ENCODE assay signal across 8 cellular contexts in genomic region chr17:10729334-10730193, GRCh38. TPM values are rescaled to one million over a fixed set of nuclear protein-coding genes. Genes with fewer than 3 reads are reported as not detected.
DNase-seq lines count a peak whose midpoint lies in the region; ATAC-seq and TF ChIP-seq lines count a peak whose summit lies in the region.

TSS of gene TMEM220 (minus strand) at chr17:10730023. CDS start at chr17:10729851, 172 bp downstream.

- no peaks in the 10 kb centered on the region for H3K9me3 Mint-ChIP-seq in CD4-positive, alpha-beta T cell

- TF ChIP-seq CTCF in CD4-positive, alpha-beta T cell (IDR thresholded peaks at IDR 0.05): no peak

- CTCF ChIA-PET in CD4-positive, alpha-beta T cell (lab: Charles Lee): no interaction called here

- no peaks in the 10 kb centered on the region for H3K9me3 ChIP-seq in CD4-positive, alpha-beta T cell (ENCODE audit: control insufficient read depth, low read length)

- peak within 1 kb of the TSS; percentile 90 for H3K4me3 Mint-ChIP-seq in CD4-positive, alpha-beta T cell

- POLR2A ChIA-PET in CD4-positive, alpha-beta T cell (lab: Charles Lee): interaction anchor here (1.4 to 2.2 kb wide), 2 partner anchors 29 to 34 kb away, joined by 5 to 7 read pairs; no protein-coding TSS in a partner anchor

- ATAC-seq in CD4-positive, alpha-beta T cell (ENCODE audit: poor library complexity): peak; percentile 74
- ATAC-seq in GM21390 (IDR thresholded peaks at IDR 0.05; ENCODE audit: unreplicated experiment) (peak; percentile 77), esophagus mucosa (peak; percentile 80)

- no peaks in the 10 kb centered on the region for H3K36me3 Mint-ChIP-seq in CD4-positive, alpha-beta T cell (ENCODE audit: low read depth)

- no peaks in the 10 kb centered on the region for H3K27me3 Mint-ChIP-seq in CD4-positive, alpha-beta T cell

- intact Hi-C loops in CD4-positive, alpha-beta T cell (cut with DNase I, micrococcal nuclease): loop anchor here in 1 of 2 experiments (10.0 kb wide), 1 partner anchor 85 kb away; no protein-coding TSS in a partner anchor

- H3K27ac Mint-ChIP-seq in CD4-positive, alpha-beta T cell: peak within 1 kb of the TSS; percentile 68

- H3K27me3 ChIP-seq in CD4-positive, alpha-beta T cell (ENCODE audit: control insufficient read depth, insufficient read depth, low read length): no peaks in the 10 kb centered on the region

- peak within 1 kb of the TSS; percentile 5 for H3K27ac ChIP-seq in CD4-positive, alpha-beta T cell (ENCODE audit: low read depth, low read length)

- H3K4me1 Mint-ChIP-seq in CD4-positive, alpha-beta T cell (ENCODE audit: low read depth): peaks cover 13% of the 10 kb centered on the region

- DNase-seq in CD4-positive, alpha-beta T cell: peak in 8 of 10 experiments; percentile 8 to 55 (median 22)
- DNase-seq in M059J (ENCODE audit: low read depth) (peak; percentile 29), activated T-cell treated with anti-CD3 and anti-CD28 coated beads for 48 hours (ENCODE audit: low read depth) (peak; percentile 28), mucosa of gallbladder (ENCODE audit: low spot score) (peak; percentile 71), GM19240 (ENCODE audit: insufficient read length, low spot score) (no peak)
- peak in 5 of 6 experiments; percentile 16 to 63 (median 30) for DNase-seq in stimulated activated naive CD4-positive, alpha-beta T cell (lab: John Stamatoyannopoulos, UW)

RNA-seq across cellular contexts. Expression of gene TMEM220, which starts in this region (rescaled TPM):
- 1 to 10 TPM; 2.9 to 3.2 TPM for total RNA-seq in CD4-positive, alpha-beta T cell
- 0.32 TPM in 1 of 2 replicates, not detected in the other for total RNA-seq in M059J (2014; rRNA removed; shearing (Covaris generic))
- total RNA-seq in esophagus mucosa (4.0 TPM), mucosa of gallbladder (17.7 TPM)

Comparison
In these comparisons a context has a peak if more than half of its experiments do, and no peak if none do; other contexts are left out.
1. Peak in DNase-seq in M059J; RNA of the gene not detected or under 1 TPM.